In genomic region chr4:103074598-103075434, GRCh38 we compare ENCODE assay signal across 1 cellular context.
TF ChIP-seq lines count a peak whose summit lies in the region.

No MANE protein-coding gene starts in this region.

TF ChIP-seq in HepG2, 621 proteins besides CTCF, POLR2A, EP300 and RAD21 (continued from another document and continues in another):
- TF ChIP-seq ZNF574 (CRISPR knock-in tag; IDR thresholded peaks at IDR 0.05) (no peak), MLXIP (CRISPR knock-in tag; IDR thresholded peaks at IDR 0.05; ENCODE audit: borderline replicate concordance) (no peak), ZNF775 (CRISPR knock-in tag; IDR thresholded peaks at IDR 0.05; ENCODE audit: borderline replicate concordance) (no peak), MTF2 (CRISPR knock-in tag; IDR thresholded peaks at IDR 0.05; ENCODE audit: borderline replicate concordance) (no peak), ZBTB25 (CRISPR knock-in tag; IDR thresholded peaks at IDR 0.05) (no peak), ZNF878 (CRISPR knock-in tag; IDR thresholded peaks at IDR 0.05) (0 out of 2 replicates have a peak, but pooled peaks have one; percentile 8), ZBTB4 (CRISPR knock-in tag; IDR thresholded peaks at IDR 0.05; ENCODE audit: borderline replicate concordance) (no peak), WIZ (CRISPR knock-in tag; IDR thresholded peaks at IDR 0.05) (0 out of 2 replicates have a peak, but pooled peaks have one; percentile 13), ZFP91 (CRISPR knock-in tag; IDR thresholded peaks at IDR 0.05; ENCODE audit: borderline replicate concordance) (no peak), ZHX2 (IDR thresholded peaks at IDR 0.05; ENCODE audit: low read depth) (no peak), ZHX2 (CRISPR knock-in tag; IDR thresholded peaks at IDR 0.05; ENCODE audit: borderline replicate concordance) (no peak), ZNF598 (CRISPR knock-in tag; IDR thresholded peaks at IDR 0.05; ENCODE audit: borderline replicate concordance) (0 out of 2 replicates have a peak, but pooled peaks have one; percentile 40), ZNF33A (CRISPR knock-in tag; IDR thresholded peaks at IDR 0.05; ENCODE audit: borderline replicate concordance) (no peak), ATF3 (CRISPR knock-in tag; IDR thresholded peaks at IDR 0.05) (no peak), XRCC5 (optimal IDR thresholded peaks at IDR 0.05; ENCODE audit: low read length) (no peak), DBP (CRISPR knock-in tag; IDR thresholded peaks at IDR 0.05; ENCODE audit: not compliant biosample characterization) (no peak), E2F1 (CRISPR knock-in tag; IDR thresholded peaks at IDR 0.05) (no peak), ZNF788 (CRISPR knock-in tag; IDR thresholded peaks at IDR 0.05; ENCODE audit: borderline replicate concordance) (0 out of 2 replicates have a peak, but pooled peaks have one; percentile 50), ZNF747 (CRISPR knock-in tag; IDR thresholded peaks at IDR 0.05; ENCODE audit: borderline replicate concordance) (no peak), ZNF749 (CRISPR knock-in tag; IDR thresholded peaks at IDR 0.05; ENCODE audit: borderline replicate concordance) (peak; percentile 65; the same call in 1 of the 2 replicates), ATF4 (CRISPR knock-in tag; IDR thresholded peaks at IDR 0.05) (no peak), ZNF652 (CRISPR knock-in tag; IDR thresholded peaks at IDR 0.05; ENCODE audit: borderline replicate concordance, low read depth) (no peak), ZC3H4 (CRISPR knock-in tag; IDR thresholded peaks at IDR 0.05; ENCODE audit: borderline replicate concordance) (no peak), SIN3B (IDR thresholded peaks at IDR 0.05; ENCODE audit: low read length) (no peak), FOXM1 (CRISPR knock-in tag; IDR thresholded peaks at IDR 0.05) (no peak), ZNF720 (CRISPR knock-in tag; IDR thresholded peaks at IDR 0.05) (no peak), ZNF510 (CRISPR knock-in tag; IDR thresholded peaks at IDR 0.05; ENCODE audit: low read depth) (no peak), ZFP36L1 (CRISPR knock-in tag; IDR thresholded peaks at IDR 0.05) (0 out of 2 replicates have a peak, but pooled peaks have one; percentile 5), EHMT2 (IDR thresholded peaks at IDR 0.05; ENCODE audit: borderline replicate concordance, low read depth, low read length) (0 out of 2 replicates have a peak, but pooled peaks have one; percentile 81), ZNF331 (CRISPR knock-in tag; IDR thresholded peaks at IDR 0.05) (no peak), LBX2 (CRISPR knock-in tag; IDR thresholded peaks at IDR 0.05; ENCODE audit: borderline replicate concordance) (no peak)
